In the genomic region with DNA sequence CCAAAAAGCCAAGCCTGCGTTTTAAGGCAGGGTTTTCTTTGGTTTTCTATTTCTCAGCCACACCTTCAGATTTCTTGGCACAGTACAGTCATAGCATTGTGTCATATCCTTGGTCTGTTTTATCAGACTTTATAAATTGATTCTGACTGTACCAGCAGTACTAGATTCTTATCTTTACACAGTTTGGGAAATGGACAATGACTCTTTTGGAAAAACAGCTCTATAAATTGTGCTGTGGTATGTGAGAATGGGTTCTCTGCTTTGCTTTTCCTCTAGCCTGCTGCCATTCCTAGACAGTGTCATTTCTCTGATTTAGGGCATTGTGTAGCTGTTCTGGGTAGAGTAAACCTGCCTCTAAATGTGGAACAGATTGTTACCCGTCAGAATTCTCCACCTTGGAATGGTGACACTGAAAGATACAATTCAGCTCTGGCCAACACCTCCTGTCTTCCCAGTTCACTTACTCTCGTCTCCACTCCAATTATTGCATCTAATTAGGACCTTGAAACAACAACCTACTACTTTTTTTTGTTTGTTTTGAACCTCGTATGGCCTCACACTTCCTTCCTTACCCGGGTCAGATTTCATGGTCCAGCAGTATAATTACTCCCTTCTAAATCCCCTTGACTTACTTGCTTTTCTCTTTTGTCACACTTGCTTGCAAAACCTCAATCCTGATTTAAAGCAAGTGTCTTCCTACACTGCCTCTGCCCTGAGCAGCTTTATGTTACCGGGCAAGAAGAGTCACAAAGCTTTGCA, we compare ENCODE assay signal across 8 cellular contexts.
DNase-seq lines count a peak whose midpoint lies in the region; ATAC-seq, FAIRE-seq and TF ChIP-seq lines count a peak whose summit lies in the region.

No MANE protein-coding gene starts in this region.

- DNase-seq in AG09309 (ENCODE audit: low read depth) (peak; percentile 82), NCI-H1417 (lab: John Stamatoyannopoulos, UW) (peak in 2 of 3 experiments; percentile 41 to 83), glutamatergic neuron (no peak), DMS153 treated with DMSO at 0.1 percent for 48 hours (lab: John Stamatoyannopoulos, UW; ENCODE audit: unreplicated experiment) (no peak)
- no peak for DNase-seq in stimulated activated CD4-positive, alpha-beta T cell treated with anti-CD3 and anti-CD28 coated beads, Interleukin-4, amount 100 ng/mL, for 24 hours

- FAIRE-seq in colon (lab: Jason Lieb, UNC), result peak; percentile 76

- peaks cover 15 to 57% of the 10 kb centered on the region in 2 donors for H3K4me1 ChIP-seq in mucosa of rectum (ENCODE audit: control insufficient read depth in 2 of 2, insufficient read depth in 2 of 2, low read length in 2 of 2)

- H3K27ac Mint-ChIP-seq in glutamatergic neuron (ENCODE audit: unreplicated experiment), result no peak overlapping the region

- no peak overlapping the region for H3K4me3 Mint-ChIP-seq in glutamatergic neuron (ENCODE audit: unreplicated experiment)

- no peak for ATAC-seq in HG03469 (IDR thresholded peaks at IDR 0.05; ENCODE audit: unreplicated experiment)

- H3K4me1 Mint-ChIP-seq in glutamatergic neuron (ENCODE audit: low read depth, unreplicated experiment), result peaks cover under 1% of the 10 kb centered on the region

- H3K9ac ChIP-seq in mucosa of rectum (ENCODE audit: low read depth in 1 of 2, low read length in 2 of 2), result peak overlapping the region in 1 of 2 donors; percentile 41

- TF ChIP-seq CTCF in AG09309 (IDR thresholded peaks at IDR 0.05; ENCODE audit: control insufficient read depth, insufficient read depth, low read depth, low read length, missing control alignments), result no peak
- TF ChIP-seq CTCF in glutamatergic neuron (IDR thresholded peaks at IDR 0.05; ENCODE audit: partially characterized antibody, unreplicated experiment), result no peak

- H3K4me3 ChIP-seq in AG09309 (ENCODE audit: control insufficient read depth, low read depth, low read length), result no peak overlapping the region
- H3K4me3 ChIP-seq in mucosa of rectum (ENCODE audit: low read length in 2 of 2), result peak overlapping the region; percentile 28 to 32

- peak overlapping the region; percentile 75 to 87 for H3K27ac ChIP-seq in mucosa of rectum (ENCODE audit: low read depth in 2 of 2, low read length in 2 of 2)

- H3K9me3 Mint-ChIP-seq in glutamatergic neuron (ENCODE audit: unreplicated experiment), result no peaks in the 10 kb centered on the region

- no peaks in the 10 kb centered on the region for H3K27me3 Mint-ChIP-seq in glutamatergic neuron (ENCODE audit: unreplicated experiment)

- H3K36me3 Mint-ChIP-seq in glutamatergic neuron (ENCODE audit: unreplicated experiment), result no peaks in the 10 kb centered on the region

- no peaks in the 10 kb centered on the region for H3K36me3 ChIP-seq in mucosa of rectum (ENCODE audit: control insufficient read depth in 2 of 2, insufficient read depth in 2 of 2, low read length in 2 of 2)

- H3K27me3 ChIP-seq in mucosa of rectum (ENCODE audit: control insufficient read depth in 2 of 2, insufficient read depth in 2 of 2, low read length in 2 of 2), result no peaks in the 10 kb centered on the region

- H3K9me3 ChIP-seq in mucosa of rectum (ENCODE audit: control insufficient read depth in 2 of 2, low read length in 2 of 2), result no peaks in the 10 kb centered on the region

Comparison
In these comparisons a context has a peak if more than half of its experiments do, and no peak if none do; other contexts are left out.
1. DNase-seq: peak in AG09309 (single experiment) and NCI-H1417 (2 of 3); none in stimulated activated CD4-positive, alpha-beta T cell treated with anti-CD3 and anti-CD28 coated beads, Interleukin-4, amount 100 ng/mL, for 24 hours (single experiment), glutamatergic neuron (single experiment) and DMS153 treated with DMSO at 0.1 percent for 48 hours (single experiment).